10 cellular contexts compared by ENCODE assay signal in genomic region chr1:183349201-183349711, GRCh38.
A peak's percentile ranks its signal among the peaks of the same experiment; 100 is the strongest.
DNase-seq lines count a peak whose midpoint lies in the region; ATAC-seq and TF ChIP-seq lines count a peak whose summit lies in the region.
"Had no signal": no experiment of that assay in that cellular context is flagged by ENCODE, and none has a peak within 500 bp of the region (broad histone marks: within the 10 kb centered on the region; RNA-seq: fewer than 3 reads in every experiment).

No MANE protein-coding gene starts in this region.

- H3K27me3 Mint-ChIP-seq in HFFc6 (ENCODE audit: insufficient read depth): peaks cover 45% of the 10 kb centered on the region

- no peak overlapping the region for H2AFZ ChIP-seq in mammary epithelial cell (ENCODE audit: low read depth, low read length)

- in situ Hi-C loops in mammary epithelial cell (cut with MboI; ENCODE audit: low sequenced_read_pairs in 2 of 2): no loop called here

- H3K4me1 ChIP-seq in mammary epithelial cell (ENCODE audit: insufficient read depth, low read length): no peaks in the 10 kb centered on the region

- H3K4me1 Mint-ChIP-seq in HFFc6 (ENCODE audit: low read depth): peaks cover 7% of the 10 kb centered on the region; the same call in 1 of the 2 replicates

- TF ChIP-seq CTCF in HFFc6 (IDR thresholded peaks at IDR 0.05) (no peak), mammary epithelial cell (conservative IDR thresholded peaks at IDR 0.05 in 1 of 2, IDR thresholded peaks at IDR 0.05 in 1 of 2; ENCODE audit: extremely low read depth in 1 of 2, insufficient read depth in 1 of 2, low read depth in 1 of 2, low read length in 2 of 2) (no peak)

- no peak for TF ChIP-seq POLR2A in GM18505 (IDR thresholded peaks at IDR 0.05; ENCODE audit: borderline replicate concordance, extremely low read depth, insufficient read depth, insufficient read length)

- WGBS in mammary epithelial cell (ENCODE audit: low coverage, missing lambda C conversion rate): 0% methylated on average over 6 of the region's 6 CpGs

- no peaks in the 10 kb centered on the region for H3K36me3 Mint-ChIP-seq in HFFc6 (ENCODE audit: low read depth)
- H3K36me3 Mint-ChIP-seq: activated naive CD8-positive, alpha-beta T cell had no signal

- dilution Hi-C loops in mammary epithelial cell (cut with HindIII; ENCODE audit: low sequenced_read_pairs): no loop called here

- H3K27ac ChIP-seq in mammary epithelial cell (ENCODE audit: insufficient read depth, low read depth, low read length): no peak overlapping the region

- peak; percentile 70 for DNase-seq in HFFc6
- DNase-seq in mammary epithelial cell: peak; percentile 15
- DNase-seq in hypothalamus (lab: John Stamatoyannopoulos, UW): peak in 30 of 51 donors; percentile 5 to 76 (median 42)
- DNase-seq in skeletal muscle cell (ENCODE audit: low read depth): peak; percentile 14
- no peak for DNase-seq in mesenteric fat pad (ENCODE audit: low spot score)
- no peak for DNase-seq in DMS114 treated with DMSO at 0.1 percent for 48 hours (lab: John Stamatoyannopoulos, UW; ENCODE audit: unreplicated experiment)
- DNase-seq: GF-D8 had no signal

- no peaks in the 10 kb centered on the region for H3K79me2 ChIP-seq in mammary epithelial cell (ENCODE audit: insufficient read depth, low read length)

- H3K36me3 ChIP-seq in mammary epithelial cell (ENCODE audit: insufficient read depth, low read length): no peaks in the 10 kb centered on the region

- CTCF ChIA-PET in mammary epithelial cell (lab: Charles Lee; ENCODE audit: low non-redundant PET): no interaction called here

- H3K9ac ChIP-seq in mammary epithelial cell (ENCODE audit: insufficient read depth, low read length): no peak overlapping the region

- H3K4me3 ChIP-seq in mammary epithelial cell (replicated peaks in 1 of 3; ENCODE audit: insufficient read depth in 1 of 3, low read depth in 2 of 3, low read length in 3 of 3) (no peak overlapping the region), skeletal muscle cell (ENCODE audit: low read depth, low read length) (no peak overlapping the region)

- H3K9me3 Mint-ChIP-seq in HFFc6: no peaks in the 10 kb centered on the region

- H3K4me2 ChIP-seq in mammary epithelial cell (ENCODE audit: insufficient read depth, low read depth, low read length): no peak overlapping the region

- no peaks in the 10 kb centered on the region for H4K20me1 ChIP-seq in mammary epithelial cell (ENCODE audit: insufficient read depth, low read length)

- ATAC-seq in HG02588 (IDR thresholded peaks at IDR 0.05; ENCODE audit: unreplicated experiment) (no peak), GM18505 (IDR thresholded peaks at IDR 0.05; ENCODE audit: unreplicated experiment) (no peak)

- H3K9me3 ChIP-seq in mammary epithelial cell (replicated peaks; ENCODE audit: insufficient read depth, low read length): no peaks in the 10 kb centered on the region

- intact Hi-C loops in mammary epithelial cell (cut with micrococcal nuclease): no loop called here

- H3K27ac Mint-ChIP-seq in HFFc6: no peak overlapping the region
- H3K27ac Mint-ChIP-seq: activated naive CD8-positive, alpha-beta T cell had no signal

- BruUV-seq in mammary epithelial cell (replicated peaks; lab: Mats Ljungman, UMichigan): no TSS peak

- H3K4me3 Mint-ChIP-seq in HFFc6: no peak overlapping the region
- H3K4me3 Mint-ChIP-seq: activated naive CD8-positive, alpha-beta T cell had no signal

- H3K27me3 ChIP-seq in mammary epithelial cell (ENCODE audit: insufficient read depth, low read length): peaks cover 3% of the 10 kb centered on the region

Comparison
In these comparisons a context has a peak if more than half of its experiments do, and no peak if none do; other contexts are left out.
1. DNase-seq: peak in HFFc6 (single experiment), mammary epithelial cell (single experiment), hypothalamus (30 of 51) and skeletal muscle cell (single experiment); none in mesenteric fat pad (single experiment) and DMS114 treated with DMSO at 0.1 percent for 48 hours (single experiment).